29 cellular contexts compared by ENCODE assay signal in genomic region chr2:141027221-141027620, GRCh38.
"Had no signal": no experiment of that assay in that cellular context is flagged by ENCODE, and none has a peak within 500 bp of the region (broad histone marks: within the 10 kb centered on the region; RNA-seq: fewer than 3 reads in every experiment).

No MANE protein-coding gene starts in this region.

- H3K9me3 Mint-ChIP-seq: nephron; stimulated activated naive CD8-positive, alpha-beta T cell treated with anti-CD3 and anti-CD28 coated beads, Interleukin-15, amount 100 ng/mL, for 72 hours had no signal

- H3K4me1 ChIP-seq: heart right ventricle, lower lobe of right lung, neural progenitor cell, parathyroid adenoma, right lobe of liver, suprapubic skin, transverse colon, upper lobe of right lung, uterus had no signal

- H3K4me3 ChIP-seq: dorsolateral prefrontal cortex, heart right ventricle, lower lobe of right lung, mucosa of descending colon, neural progenitor cell, right lobe of liver, suprapubic skin, transverse colon, upper lobe of right lung, uterus had no signal

- H3K27ac ChIP-seq: dorsolateral prefrontal cortex, epithelial cell of prostate, heart right ventricle, lower lobe of right lung, neural progenitor cell, parathyroid adenoma, right lobe of liver, suprapubic skin, transverse colon, upper lobe of right lung, uterus had no signal

- ATAC-seq: esophagus mucosa; heart right ventricle; left ventricle myocardium superior; lower lobe of right lung; mucosa of descending colon; naive thymus-derived CD4-positive, alpha-beta T cell; right lobe of liver; stimulated activated naive CD8-positive, alpha-beta T cell treated with anti-CD3 and anti-CD28 coated beads, Interleukin-15, amount 100 ng/mL, for 72 hours; upper lobe of right lung had no signal

- H3K4me1 Mint-ChIP-seq: mesothelial cell of epicardium; naive thymus-derived CD4-positive, alpha-beta T cell; nephron; stimulated activated naive CD8-positive, alpha-beta T cell treated with anti-CD3 and anti-CD28 coated beads, Interleukin-15, amount 100 ng/mL, for 72 hours had no signal

- H3K36me3 ChIP-seq: heart right ventricle, lower lobe of right lung, neural progenitor cell, right lobe of liver, suprapubic skin, transverse colon, upper lobe of right lung, uterus had no signal

- H3K9ac ChIP-seq: neural progenitor cell, parathyroid adenoma had no signal

- H3K36me3 Mint-ChIP-seq: mesothelial cell of epicardium; naive thymus-derived CD4-positive, alpha-beta T cell had no signal

- H3K27me3 Mint-ChIP-seq: naive thymus-derived CD4-positive, alpha-beta T cell; progenitor cell of endocrine pancreas; stimulated activated naive CD8-positive, alpha-beta T cell treated with anti-CD3 and anti-CD28 coated beads, Interleukin-15, amount 100 ng/mL, for 72 hours had no signal

- H3K27ac Mint-ChIP-seq: mesothelial cell of epicardium; naive thymus-derived CD4-positive, alpha-beta T cell; nephron; neural progenitor cell; progenitor cell of endocrine pancreas; stimulated activated naive CD8-positive, alpha-beta T cell treated with anti-CD3 and anti-CD28 coated beads, Interleukin-15, amount 100 ng/mL, for 72 hours had no signal

- H2AFZ ChIP-seq: neural progenitor cell, parathyroid adenoma had no signal

- H3K79me2 ChIP-seq: parathyroid adenoma had no signal

- DNase-seq: cortex of kidney; dorsolateral prefrontal cortex; effector CD4-positive, alpha-beta T cell; foreskin melanocyte; glutamatergic neuron; heart right ventricle; hippocampal formation; left ventricle myocardium superior; lower lobe of right lung; mesenchymal stem cell; mucosa of descending colon; naive thymus-derived CD4-positive, alpha-beta T cell; right lobe of liver; small intestine; stimulated activated CD4-positive, alpha-beta T cell treated with anti-CD3 and anti-CD28 coated beads, Interleukin-15, amount 100 ng/mL, for 24 hours; stimulated activated CD4-positive, alpha-beta T cell treated with anti-CD3 and anti-CD28 coated beads, Interleukin-2, amount 100 ng/mL, for 48 hours; stimulated activated naive CD4-positive, alpha-beta T cell; stimulated activated naive CD8-positive, alpha-beta T cell treated with anti-CD3 and anti-CD28 coated beads, Interleukin-15, amount 100 ng/mL, for 72 hours; transverse colon; upper lobe of right lung; uterus had no signal

- H3K4me3 Mint-ChIP-seq: mesothelial cell of epicardium; naive thymus-derived CD4-positive, alpha-beta T cell; nephron; neural progenitor cell; stimulated activated naive CD8-positive, alpha-beta T cell treated with anti-CD3 and anti-CD28 coated beads, Interleukin-15, amount 100 ng/mL, for 72 hours had no signal

- H3K4me2 ChIP-seq: neural progenitor cell had no signal

- H3K9me3 ChIP-seq: lower lobe of right lung, mucosa of descending colon, right lobe of liver, suprapubic skin, transverse colon, upper lobe of right lung, uterus had no signal

- H3K27me3 ChIP-seq: dorsolateral prefrontal cortex, heart right ventricle, neural progenitor cell, right lobe of liver, suprapubic skin, transverse colon, upper lobe of right lung, uterus had no signal
